In the genomic region with DNA sequence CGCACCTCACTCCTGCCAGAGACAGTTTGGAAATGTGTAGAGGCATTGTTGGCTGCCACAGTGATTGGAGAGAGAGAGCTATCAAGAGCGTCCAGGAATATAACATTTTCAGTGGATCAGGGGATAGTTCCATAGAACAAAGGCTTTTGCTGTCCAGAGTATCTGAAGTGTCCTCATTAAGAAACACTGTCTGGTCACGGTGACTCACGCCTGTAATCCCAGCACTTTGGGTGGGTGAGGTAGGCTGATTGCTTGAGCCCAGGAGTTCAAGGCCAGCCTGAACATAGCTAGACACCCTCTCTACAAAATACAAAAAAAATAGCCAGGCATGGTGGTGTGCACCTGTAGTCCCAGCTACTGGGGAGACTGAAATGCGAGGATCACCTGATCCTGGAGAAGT, we compare ENCODE assay signal across 7 cellular contexts.
"Had no signal": no experiment of that assay in that cellular context is flagged by ENCODE, and none has a peak within 500 bp of the region (broad histone marks: within the 10 kb centered on the region; RNA-seq: fewer than 3 reads in every experiment).

No MANE protein-coding gene starts in this region.

- FAIRE-seq: G401.6, GM12878, GM12892, GM18507, GM19239 had no signal

- ATAC-seq: GM12878 had no signal

- H3K4me3 ChIP-seq: GM12878 had no signal

- DNase-seq: GDM1, GF-D8 had no signal
